8 cellular contexts compared by ENCODE assay signal in genomic region chr19:35774274-35775045, GRCh38. TPM values are rescaled to one million over a fixed set of nuclear protein-coding genes. Genes with fewer than 3 reads are reported as not detected.
DNase-seq lines count a peak whose midpoint lies in the region; ATAC-seq and TF ChIP-seq lines count a peak whose summit lies in the region.

No MANE protein-coding gene starts in this region.

- DNase-seq in brain microvascular endothelial cell (no peak), glomerular visceral epithelial cell (ENCODE audit: extremely low spot score) (no peak), NOMO-1 treated with DMSO at 0.1 percent for 48 hours (lab: John Stamatoyannopoulos, UW; ENCODE audit: unreplicated experiment) (no peak), RKO (ENCODE audit: low spot score) (no peak)
- DNase-seq in naive thymus-derived CD4-positive, alpha-beta T cell: no peak

- POLR2A ChIA-PET in naive thymus-derived CD4-positive, alpha-beta T cell (lab: Charles Lee): interaction anchor here (0.8 kb wide), 1 partner anchor 29 kb away, joined by 3 read pairs; the partner anchor contains the start of genes PSENEN and U2AF1L4

- peak overlapping the region; percentile 69 to 96 (median 84) for H3K4me2 ChIP-seq in BLaER1 treated with 17β-estradiol and CSF1 and Interleukin-3, amounts not matched to agents 10 nM and 100 nM
- peak overlapping the region; percentile 81 for H3K4me2 ChIP-seq in Loucy (ENCODE audit: low read depth, low read length, poor library complexity, severe bottlenecking)

- intact Hi-C loops in naive thymus-derived CD4-positive, alpha-beta T cell (cut with micrococcal nuclease): loop anchor here (1.0 to 10.0 kb wide), 12 partner anchors 16 to 341 kb away; partner anchors contain the start of genes LIN37 (in 2 of the 2), PROSER3 (in 2 of the 2), THAP8 (in 2 of the 2) and WDR62 (in 2 of the 2)

- H3F3A ChIP-seq in Loucy (ENCODE audit: low read depth): no peaks in the 10 kb centered on the region

- peaks cover 0 to 2% (median 0%) of the 10 kb centered on the region in 11 donors for H3K9me3 Mint-ChIP-seq in naive thymus-derived CD4-positive, alpha-beta T cell

- H3K27ac ChIP-seq in BLaER1 treated with 17β-estradiol and CSF1 and Interleukin-3, amounts not matched to agents 10 nM and 100 nM: no peak overlapping the region
- H3K27ac ChIP-seq in brain microvascular endothelial cell: no peak overlapping the region
- H3K27ac ChIP-seq in naive thymus-derived CD4-positive, alpha-beta T cell (ENCODE audit: low read depth, low read length): no peak overlapping the region

- no peaks in the 10 kb centered on the region for H3K27me3 ChIP-seq in BLaER1 treated with 17β-estradiol and CSF1 and Interleukin-3, amounts not matched to agents 10 nM and 100 nM
- H3K27me3 ChIP-seq in Loucy (ENCODE audit: insufficient read depth, low read length, poor library complexity, severe bottlenecking): no peaks in the 10 kb centered on the region
- no peaks in the 10 kb centered on the region for H3K27me3 ChIP-seq in brain microvascular endothelial cell (replicated peaks)
- H3K27me3 ChIP-seq in naive thymus-derived CD4-positive, alpha-beta T cell (ENCODE audit: control insufficient read depth in 2 of 2, insufficient read depth in 2 of 2, low read length in 2 of 2): no peaks in the 10 kb centered on the region

- H2AFZ ChIP-seq in Loucy (ENCODE audit: low read length): peak overlapping the region; percentile 65; the same call in 1 of the 2 replicates

- H3K9ac ChIP-seq in BLaER1 treated with 17β-estradiol and CSF1 and Interleukin-3, amounts not matched to agents 10 nM and 100 nM: peak overlapping the region in 4 of 11 experiments; percentile 5 to 36 (median 28); a peak in 2 of 22 replicates
- H3K9ac ChIP-seq in Loucy (ENCODE audit: low read depth, low read length, poor library complexity, severe bottlenecking): peak overlapping the region; percentile 40

- CTCF ChIA-PET in naive thymus-derived CD4-positive, alpha-beta T cell (lab: Charles Lee): no interaction called here

- TF ChIP-seq CTCF in Loucy (conservative IDR thresholded peaks at IDR 0.05; ENCODE audit: low read length): no peak
- TF ChIP-seq CTCF in brain microvascular endothelial cell (IDR thresholded peaks at IDR 0.05; ENCODE audit: low read depth, low read length, missing control alignments): no peak

- no peaks in the 10 kb centered on the region for H3K27me3 Mint-ChIP-seq in naive thymus-derived CD4-positive, alpha-beta T cell

- H3K27ac Mint-ChIP-seq in naive thymus-derived CD4-positive, alpha-beta T cell: peak overlapping the region in 3 of 9 donors; percentile 36 to 68 (median 65)

- peaks cover 11 to 28% (median 18%) of the 10 kb centered on the region in 7 donors for H3K4me1 Mint-ChIP-seq in naive thymus-derived CD4-positive, alpha-beta T cell

- peaks cover 14 to 43% (median 32%) of the 10 kb centered on the region in 10 experiments for H3K4me1 ChIP-seq in BLaER1 treated with 17β-estradiol and CSF1 and Interleukin-3, amounts not matched to agents 10 nM and 100 nM
- peaks cover 28% of the 10 kb centered on the region for H3K4me1 ChIP-seq in Loucy (ENCODE audit: insufficient read depth, low read length, poor library complexity, severe bottlenecking)
- peaks cover 0 to 6% of the 10 kb centered on the region in 2 donors for H3K4me1 ChIP-seq in naive thymus-derived CD4-positive, alpha-beta T cell (ENCODE audit: control insufficient read depth in 2 of 2, insufficient read depth in 2 of 2, low read length in 2 of 2)

- peaks cover 0 to 14% (median 0%) of the 10 kb centered on the region in 11 experiments; a peak in 4 of 22 replicates for H4K20me1 ChIP-seq in BLaER1 treated with 17β-estradiol and CSF1 and Interleukin-3, amounts not matched to agents 10 nM and 100 nM
- H4K20me1 ChIP-seq in Loucy (ENCODE audit: insufficient read depth, low read length, poor library complexity, severe bottlenecking): peaks cover 11% of the 10 kb centered on the region

- H3K79me2 ChIP-seq in Loucy (ENCODE audit: insufficient read depth, low read length): peaks cover 35% of the 10 kb centered on the region

- in situ Hi-C loops in brain microvascular endothelial cell (cut with HindIII; ENCODE audit: low pct_ligation_motif_present, low sequenced_read_pairs): no loop called here

- H3K9me3 ChIP-seq in BLaER1 treated with 17β-estradiol and CSF1 and Interleukin-3, amounts not matched to agents 10 nM and 100 nM (replicated peaks in 1 of 11): no peaks in the 10 kb centered on the region
- no peaks in the 10 kb centered on the region for H3K9me3 ChIP-seq in Loucy (ENCODE audit: insufficient read depth, low read depth, low read length)
- no peaks in the 10 kb centered on the region for H3K9me3 ChIP-seq in naive thymus-derived CD4-positive, alpha-beta T cell (ENCODE audit: control insufficient read depth in 2 of 3, low read length in 3 of 3)

- peak overlapping the region; percentile 61 to 80 (median 70) for H3K4me3 ChIP-seq in BLaER1 treated with 17β-estradiol and CSF1 and Interleukin-3, amounts not matched to agents 10 nM and 100 nM
- H3K4me3 ChIP-seq in Loucy (ENCODE audit: low read length, poor library complexity, severe bottlenecking) (peak overlapping the region; percentile 96), brain microvascular endothelial cell (ENCODE audit: low read depth, low read length) (peak overlapping the region; percentile 29)
- peak overlapping the region; percentile 56 for H3K4me3 ChIP-seq in naive thymus-derived CD4-positive, alpha-beta T cell (ENCODE audit: low read length)

- peaks cover 0 to 11% (median 0%) of the 10 kb centered on the region in 5 donors for H3K36me3 Mint-ChIP-seq in naive thymus-derived CD4-positive, alpha-beta T cell

- H3K4me3 Mint-ChIP-seq in naive thymus-derived CD4-positive, alpha-beta T cell: peak overlapping the region; percentile 77 to 89 (median 85)

- ATAC-seq in naive thymus-derived CD4-positive, alpha-beta T cell: no peak
- ATAC-seq in GM19455 (IDR thresholded peaks at IDR 0.05; ENCODE audit: unreplicated experiment): no peak

- H3K9me2 ChIP-seq in Loucy (replicated peaks; ENCODE audit: low read depth, low read length): no peaks in the 10 kb centered on the region

- H3K36me3 ChIP-seq in BLaER1 treated with 17β-estradiol and CSF1 and Interleukin-3, amounts not matched to agents 10 nM and 100 nM: peaks cover 0 to 30% (median 23%) of the 10 kb centered on the region in 11 experiments; a peak in 19 of 22 replicates
- no peaks in the 10 kb centered on the region; the same call in 1 of the 2 replicates for H3K36me3 ChIP-seq in Loucy (ENCODE audit: insufficient read depth, low read length)
- H3K36me3 ChIP-seq in brain microvascular endothelial cell (replicated peaks): no peaks in the 10 kb centered on the region
- peaks cover 0 to 3% (median 0%) of the 10 kb centered on the region in 3 experiments for H3K36me3 ChIP-seq in naive thymus-derived CD4-positive, alpha-beta T cell (ENCODE audit: control insufficient read depth in 2 of 3, insufficient read depth in 3 of 3, low read length in 3 of 3)

RNA-seq across cellular contexts. Expression of gene ARHGAP33, which starts 0.9 kb away (rescaled TPM):
- total RNA-seq in naive thymus-derived CD4-positive, alpha-beta T cell: 10 to 100 TPM; 15.3 to 55.5 (median 23.4) TPM
- 1 to 10 TPM in 1 of 2 donors, under 1 TPM in 1; 0.09 to 1.0 TPM for polyA plus RNA-seq in naive thymus-derived CD4-positive, alpha-beta T cell

RNA-seq across cellular contexts. Expression of gene PROSER3, which starts 16.5 kb away (rescaled TPM):
- total RNA-seq in naive thymus-derived CD4-positive, alpha-beta T cell: 10 to 100 TPM; 34.0 to 47.3 (median 39.7) TPM
- 1 to 10 TPM; 5.4 to 6.8 TPM for polyA plus RNA-seq in naive thymus-derived CD4-positive, alpha-beta T cell

RNA-seq across cellular contexts. Expression of gene HSPB6, which starts 17.6 kb away (rescaled TPM):
- total RNA-seq in naive thymus-derived CD4-positive, alpha-beta T cell: under 1 TPM in 1 of 5 experiments, not detected in 4; 0.22 TPM
- not detected for polyA plus RNA-seq in naive thymus-derived CD4-positive, alpha-beta T cell

RNA-seq across cellular contexts. Expression of gene LIN37, which starts 26.1 kb away (rescaled TPM):
- total RNA-seq in naive thymus-derived CD4-positive, alpha-beta T cell: 10 to 100 TPM in 4 of 5 experiments, 1 to 10 TPM in 1; 7.9 to 33.1 (median 18.9) TPM
- polyA plus RNA-seq in naive thymus-derived CD4-positive, alpha-beta T cell: 10 to 100 TPM in 1 of 2 donors, 1 to 10 TPM in 1; 6.7 to 20.6 TPM

RNA-seq across cellular contexts. Expression of gene PSENEN, which starts 29.0 kb away (rescaled TPM):
- 10 to 100 TPM; 20.4 to 50.9 (median 26.3) TPM for total RNA-seq in naive thymus-derived CD4-positive, alpha-beta T cell
- 10 to 100 TPM; 49.0 to 79.1 TPM for polyA plus RNA-seq in naive thymus-derived CD4-positive, alpha-beta T cell

Comparison
In these comparisons a context has a peak if more than half of its experiments do, and no peak if none do; other contexts are left out.
1. H3K4me3 ChIP-seq: peak in every context shown above with its lines; median percentile 96 in Loucy; 70 in BLaER1 treated with 17β-estradiol and CSF1 and Interleukin-3, amounts not matched to agents 10 nM and 100 nM; 56 in naive thymus-derived CD4-positive, alpha-beta T cell; 29 in brain microvascular endothelial cell.